In genomic region chr11:12841946-12842630, GRCh38 we compare ENCODE assay signal across 1 cellular context.
TF ChIP-seq lines count a peak whose summit lies in the region.

No MANE protein-coding gene starts in this region.

TF ChIP-seq in GM12878, 131 proteins besides CTCF, POLR2A, EP300 and RAD21 (continued from another document):
- TF ChIP-seq CUX1 (IDR thresholded peaks at IDR 0.05; ENCODE audit: insufficient replicate concordance, low read depth, low read length) (no peak), RFX5 (IDR thresholded peaks at IDR 0.05; ENCODE audit: low read depth, low read length) (no peak)
